ENCODE assay signal across 26 cellular contexts in genomic region chr7:154848464-154848863, GRCh38.
"Had no signal": no experiment of that assay in that cellular context is flagged by ENCODE, and none has a peak within 500 bp of the region (broad histone marks: within the 10 kb centered on the region; RNA-seq: fewer than 3 reads in every experiment).

No MANE protein-coding gene starts in this region.

- H3K4me3 Mint-ChIP-seq: naive thymus-derived CD8-positive, alpha-beta T cell; nephron; neural crest cell; stimulated activated naive B cell treated with anti-CD40 and anti-IgM and Interleukin-4, amounts not matched to agents 10 μg/mL and 1 μg/mL and 100 μg/mL, for 72 hours had no signal

- H3K36me3 Mint-ChIP-seq: stimulated activated naive B cell treated with anti-CD40 and anti-IgM and Interleukin-4, amounts not matched to agents 10 μg/mL and 1 μg/mL and 100 μg/mL, for 72 hours had no signal

- H3K4me1 Mint-ChIP-seq: naive thymus-derived CD8-positive, alpha-beta T cell; neural crest cell; stimulated activated naive B cell treated with anti-CD40 and anti-IgM and Interleukin-4, amounts not matched to agents 10 μg/mL and 1 μg/mL and 100 μg/mL, for 72 hours had no signal

- H3K27ac Mint-ChIP-seq: naive thymus-derived CD8-positive, alpha-beta T cell; nephron; stimulated activated naive B cell treated with anti-CD40 and anti-IgM and Interleukin-4, amounts not matched to agents 10 μg/mL and 1 μg/mL and 100 μg/mL, for 72 hours had no signal

- H3K4me2 ChIP-seq: smooth muscle cell had no signal

- ATAC-seq: left colon; left lung; lower lobe of right lung; naive thymus-derived CD8-positive, alpha-beta T cell; pancreas; right cardiac atrium; stimulated activated naive B cell treated with anti-CD40 and anti-IgM and Interleukin-4, amounts not matched to agents 10 μg/mL and 1 μg/mL and 100 μg/mL, for 72 hours; stimulated activated naive CD8-positive, alpha-beta T cell treated with anti-CD3 and anti-CD28 coated beads, Interleukin-15, Interleukin-2, amounts not matched to agents 100 U/mL and 50 U/mL, for 24 hours had no signal

- H3K27ac ChIP-seq: left lung, lower lobe of right lung, pancreas, prostate gland, stomach, testis, thyroid gland, transverse colon, upper lobe of left lung, vagina had no signal

- H3K4me3 ChIP-seq: left lung, lower lobe of right lung, pancreas, prostate gland, smooth muscle cell, stomach, testis, thyroid gland, transverse colon, upper lobe of left lung, vagina had no signal

- H3K9me3 ChIP-seq: pancreas, prostate gland, testis, thyroid gland, transverse colon, vagina had no signal

- DNase-seq: hippocampal formation; kidney; left colon; left lung; lower lobe of right lung; mammary epithelial cell; mesenchymal stem cell; naive thymus-derived CD8-positive, alpha-beta T cell; nucleus accumbens; pancreas; retina; right cardiac atrium; stimulated activated CD4-positive, alpha-beta T cell treated with anti-CD3 and anti-CD28 coated beads, Interleukin-1b, Interleukin-23, amount 100 ng/mL, for 48 hours; stimulated activated CD4-positive, alpha-beta T cell treated with anti-CD3 and anti-CD28 coated beads, Interleukin-2, amount 100 ng/mL, for 48 hours; stimulated activated naive B cell treated with anti-CD40 and anti-IgM and Interleukin-4, amounts not matched to agents 10 μg/mL and 1 μg/mL and 100 μg/mL, for 72 hours; stimulated activated naive CD8-positive, alpha-beta T cell treated with anti-CD3 and anti-CD28 coated beads, Interleukin-15, Interleukin-2, amounts not matched to agents 100 U/mL and 50 U/mL, for 24 hours; stomach; testis; thyroid gland; transverse colon; upper lobe of left lung had no signal

- H3K36me3 ChIP-seq: left lung, lower lobe of right lung, pancreas, prostate gland, stomach, thyroid gland, transverse colon, upper lobe of left lung, vagina had no signal

- FAIRE-seq: kidney, pancreas had no signal

- H3K4me1 ChIP-seq: left lung, lower lobe of right lung, pancreas, prostate gland, stomach, testis, thyroid gland, upper lobe of left lung, vagina had no signal

- H3K27me3 ChIP-seq: left lung, pancreas, stomach, testis, thyroid gland, transverse colon, upper lobe of left lung, vagina had no signal
